ENCODE assay signal across 1 cellular context in the genomic region with DNA sequence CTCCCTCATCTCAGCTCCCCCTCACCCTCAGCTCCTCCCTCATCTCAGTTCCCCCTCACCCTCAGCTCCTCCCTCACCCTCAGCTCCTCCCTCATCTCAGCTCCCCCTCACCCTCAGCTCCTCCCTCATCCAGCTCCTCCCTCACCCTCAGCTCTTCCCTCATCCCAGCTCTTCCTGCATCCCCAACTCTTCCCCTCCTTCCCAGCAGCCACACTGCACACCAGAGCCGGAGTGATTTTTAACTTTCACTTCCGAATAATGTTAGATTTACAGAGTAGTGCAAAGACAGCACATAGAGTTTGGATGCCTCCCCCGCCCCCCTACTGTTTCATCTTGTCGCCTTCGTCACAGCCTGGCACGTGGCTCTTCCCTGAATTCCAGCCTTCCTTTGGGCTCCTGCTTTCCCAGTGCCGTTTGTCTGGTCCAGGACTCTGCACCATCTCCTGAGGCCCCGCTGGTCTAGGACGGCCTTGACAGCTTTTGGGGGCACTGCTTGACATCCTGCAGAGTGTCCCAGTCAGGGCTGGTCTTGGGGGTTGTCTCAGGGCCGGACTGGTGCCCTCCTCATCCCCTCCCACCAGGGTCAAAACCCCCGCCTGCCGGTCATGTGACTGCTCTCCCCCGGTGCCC.
TF ChIP-seq lines count a peak whose summit lies in the region.

No MANE protein-coding gene starts in this region.

TF ChIP-seq in H1, 55 proteins besides CTCF, POLR2A, EP300 and RAD21 (continued from another document):
- TF ChIP-seq, protein P1, sequence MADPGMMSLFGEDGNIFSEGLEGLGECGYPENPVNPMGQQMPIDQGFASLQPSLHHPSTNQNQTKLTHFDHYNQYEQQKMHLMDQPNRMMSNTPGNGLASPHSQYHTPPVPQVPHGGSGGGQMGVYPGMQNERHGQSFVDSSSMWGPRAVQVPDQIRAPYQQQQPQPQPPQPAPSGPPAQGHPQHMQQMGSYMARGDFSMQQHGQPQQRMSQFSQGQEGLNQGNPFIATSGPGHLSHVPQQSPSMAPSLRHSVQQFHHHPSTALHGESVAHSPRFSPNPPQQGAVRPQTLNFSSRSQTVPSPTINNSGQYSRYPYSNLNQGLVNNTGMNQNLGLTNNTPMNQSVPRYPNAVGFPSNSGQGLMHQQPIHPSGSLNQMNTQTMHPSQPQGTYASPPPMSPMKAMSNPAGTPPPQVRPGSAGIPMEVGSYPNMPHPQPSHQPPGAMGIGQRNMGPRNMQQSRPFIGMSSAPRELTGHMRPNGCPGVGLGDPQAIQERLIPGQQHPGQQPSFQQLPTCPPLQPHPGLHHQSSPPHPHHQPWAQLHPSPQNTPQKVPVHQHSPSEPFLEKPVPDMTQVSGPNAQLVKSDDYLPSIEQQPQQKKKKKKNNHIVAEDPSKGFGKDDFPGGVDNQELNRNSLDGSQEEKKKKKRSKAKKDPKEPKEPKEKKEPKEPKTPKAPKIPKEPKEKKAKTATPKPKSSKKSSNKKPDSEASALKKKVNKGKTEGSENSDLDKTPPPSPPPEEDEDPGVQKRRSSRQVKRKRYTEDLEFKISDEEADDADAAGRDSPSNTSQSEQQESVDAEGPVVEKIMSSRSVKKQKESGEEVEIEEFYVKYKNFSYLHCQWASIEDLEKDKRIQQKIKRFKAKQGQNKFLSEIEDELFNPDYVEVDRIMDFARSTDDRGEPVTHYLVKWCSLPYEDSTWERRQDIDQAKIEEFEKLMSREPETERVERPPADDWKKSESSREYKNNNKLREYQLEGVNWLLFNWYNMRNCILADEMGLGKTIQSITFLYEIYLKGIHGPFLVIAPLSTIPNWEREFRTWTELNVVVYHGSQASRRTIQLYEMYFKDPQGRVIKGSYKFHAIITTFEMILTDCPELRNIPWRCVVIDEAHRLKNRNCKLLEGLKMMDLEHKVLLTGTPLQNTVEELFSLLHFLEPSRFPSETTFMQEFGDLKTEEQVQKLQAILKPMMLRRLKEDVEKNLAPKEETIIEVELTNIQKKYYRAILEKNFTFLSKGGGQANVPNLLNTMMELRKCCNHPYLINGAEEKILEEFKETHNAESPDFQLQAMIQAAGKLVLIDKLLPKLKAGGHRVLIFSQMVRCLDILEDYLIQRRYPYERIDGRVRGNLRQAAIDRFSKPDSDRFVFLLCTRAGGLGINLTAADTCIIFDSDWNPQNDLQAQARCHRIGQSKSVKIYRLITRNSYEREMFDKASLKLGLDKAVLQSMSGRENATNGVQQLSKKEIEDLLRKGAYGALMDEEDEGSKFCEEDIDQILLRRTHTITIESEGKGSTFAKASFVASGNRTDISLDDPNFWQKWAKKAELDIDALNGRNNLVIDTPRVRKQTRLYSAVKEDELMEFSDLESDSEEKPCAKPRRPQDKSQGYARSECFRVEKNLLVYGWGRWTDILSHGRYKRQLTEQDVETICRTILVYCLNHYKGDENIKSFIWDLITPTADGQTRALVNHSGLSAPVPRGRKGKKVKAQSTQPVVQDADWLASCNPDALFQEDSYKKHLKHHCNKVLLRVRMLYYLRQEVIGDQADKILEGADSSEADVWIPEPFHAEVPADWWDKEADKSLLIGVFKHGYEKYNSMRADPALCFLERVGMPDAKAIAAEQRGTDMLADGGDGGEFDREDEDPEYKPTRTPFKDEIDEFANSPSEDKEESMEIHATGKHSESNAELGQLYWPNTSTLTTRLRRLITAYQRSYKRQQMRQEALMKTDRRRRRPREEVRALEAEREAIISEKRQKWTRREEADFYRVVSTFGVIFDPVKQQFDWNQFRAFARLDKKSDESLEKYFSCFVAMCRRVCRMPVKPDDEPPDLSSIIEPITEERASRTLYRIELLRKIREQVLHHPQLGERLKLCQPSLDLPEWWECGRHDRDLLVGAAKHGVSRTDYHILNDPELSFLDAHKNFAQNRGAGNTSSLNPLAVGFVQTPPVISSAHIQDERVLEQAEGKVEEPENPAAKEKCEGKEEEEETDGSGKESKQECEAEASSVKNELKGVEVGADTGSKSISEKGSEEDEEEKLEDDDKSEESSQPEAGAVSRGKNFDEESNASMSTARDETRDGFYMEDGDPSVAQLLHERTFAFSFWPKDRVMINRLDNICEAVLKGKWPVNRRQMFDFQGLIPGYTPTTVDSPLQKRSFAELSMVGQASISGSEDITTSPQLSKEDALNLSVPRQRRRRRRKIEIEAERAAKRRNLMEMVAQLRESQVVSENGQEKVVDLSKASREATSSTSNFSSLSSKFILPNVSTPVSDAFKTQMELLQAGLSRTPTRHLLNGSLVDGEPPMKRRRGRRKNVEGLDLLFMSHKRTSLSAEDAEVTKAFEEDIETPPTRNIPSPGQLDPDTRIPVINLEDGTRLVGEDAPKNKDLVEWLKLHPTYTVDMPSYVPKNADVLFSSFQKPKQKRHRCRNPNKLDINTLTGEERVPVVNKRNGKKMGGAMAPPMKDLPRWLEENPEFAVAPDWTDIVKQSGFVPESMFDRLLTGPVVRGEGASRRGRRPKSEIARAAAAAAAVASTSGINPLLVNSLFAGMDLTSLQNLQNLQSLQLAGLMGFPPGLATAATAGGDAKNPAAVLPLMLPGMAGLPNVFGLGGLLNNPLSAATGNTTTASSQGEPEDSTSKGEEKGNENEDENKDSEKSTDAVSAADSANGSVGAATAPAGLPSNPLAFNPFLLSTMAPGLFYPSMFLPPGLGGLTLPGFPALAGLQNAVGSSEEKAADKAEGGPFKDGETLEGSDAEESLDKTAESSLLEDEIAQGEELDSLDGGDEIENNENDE (IDR thresholded peaks at IDR 0.05; ENCODE audit: insufficient replicate concordance, low read length) = no peak
- peak; percentile 60 for TF ChIP-seq MAX (IDR thresholded peaks at IDR 0.05)
